In the genomic region with DNA sequence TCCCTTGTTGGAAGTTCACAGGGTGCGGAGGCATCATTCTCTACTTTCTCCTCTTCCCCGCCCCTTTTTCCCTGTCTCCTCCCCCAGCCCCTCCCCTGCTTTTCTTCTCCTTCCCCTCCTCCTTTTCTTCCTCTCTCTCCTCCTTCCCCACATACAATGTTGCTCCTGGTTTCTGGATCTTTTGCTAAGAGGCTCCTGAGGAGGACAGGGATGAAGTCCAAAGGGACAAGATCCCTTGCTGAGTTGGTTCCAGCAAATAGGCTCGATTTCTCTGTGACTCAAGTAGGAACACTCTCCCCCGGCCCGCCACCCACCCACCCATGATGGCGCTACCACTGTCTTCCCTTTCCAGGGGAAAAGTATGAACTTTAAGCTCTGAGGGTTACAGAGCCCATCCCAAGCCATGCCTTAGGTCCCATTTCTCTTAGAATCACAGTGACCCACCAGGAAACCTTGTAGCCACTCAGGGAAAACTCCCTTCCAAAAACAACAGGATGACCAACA, we compare ENCODE assay signal across 10 cellular contexts. TPM values are rescaled to one million over a fixed set of nuclear protein-coding genes. Genes with fewer than 3 reads are reported as not detected.
DNase-seq lines count a peak whose midpoint lies in the region; ATAC-seq and TF ChIP-seq lines count a peak whose summit lies in the region.
"Had no signal": no experiment of that assay in that cellular context is flagged by ENCODE, and none has a peak within 500 bp of the region (broad histone marks: within the 10 kb centered on the region; RNA-seq: fewer than 3 reads in every experiment).

No MANE protein-coding gene starts in this region.

- H3F3A ChIP-seq in DOHH2 (ENCODE audit: control insufficient read depth, insufficient read depth) (no peaks in the 10 kb centered on the region; the same call in 1 of the 2 replicates), MM.1S (ENCODE audit: insufficient read depth, low read length) (peaks cover 19% of the 10 kb centered on the region)

- no peak for ATAC-seq in GM21723 (IDR thresholded peaks at IDR 0.05; ENCODE audit: unreplicated experiment)

- peaks cover 6% of the 10 kb centered on the region; the same call in 1 of the 2 replicates for H3K27me3 ChIP-seq in DOHH2 (ENCODE audit: control insufficient read depth, low read length)
- no peaks in the 10 kb centered on the region; the same call in 1 of the 2 replicates for H3K27me3 ChIP-seq in MM.1S (replicated peaks; ENCODE audit: insufficient read depth, low read length)
- H3K27me3 ChIP-seq in neuronal stem cell (ENCODE audit: control insufficient read depth in 3 of 3, insufficient read depth in 3 of 3, low read depth in 1 of 3, low read length in 3 of 3) = peaks cover 0 to 39% (median 24%) of the 10 kb centered on the region in 3 experiments

- H3K9me3 Mint-ChIP-seq in endothelial cell (ENCODE audit: unreplicated experiment) = no peaks in the 10 kb centered on the region

- H3K4me2 ChIP-seq in DOHH2 (ENCODE audit: low read length) = peak overlapping the region; percentile 45
- peak overlapping the region; percentile 73 for H3K4me2 ChIP-seq in MM.1S (ENCODE audit: low read depth, low read length)
- H3K4me2 ChIP-seq in neuronal stem cell (ENCODE audit: insufficient read depth, low read length, poor library complexity, severe bottlenecking) = peak overlapping the region; percentile 94

- H2BK5ac ChIP-seq in neuronal stem cell (ENCODE audit: low read length) = peak overlapping the region; percentile 62

- H3K79me2 ChIP-seq in DOHH2 (ENCODE audit: control insufficient read depth, low read length) (peaks cover 27% of the 10 kb centered on the region), MM.1S (ENCODE audit: low read length) (peaks cover 24% of the 10 kb centered on the region)

- H3K27me3 Mint-ChIP-seq in endothelial cell (ENCODE audit: unreplicated experiment) = no peaks in the 10 kb centered on the region

- H2BK15ac ChIP-seq in neuronal stem cell (ENCODE audit: low read length) = no peak overlapping the region

- H3K4me1 ChIP-seq in DOHH2 (ENCODE audit: control insufficient read depth, low read length) (peaks cover 35% of the 10 kb centered on the region), MM.1S (ENCODE audit: low read length) (peaks cover 20% of the 10 kb centered on the region), neuronal stem cell (ENCODE audit: control insufficient read depth in 2 of 2, insufficient read depth in 1 of 2, low read depth in 1 of 2, low read length in 2 of 2) (peaks cover 11 to 23% of the 10 kb centered on the region in 2 donors)

- peaks cover 21% of the 10 kb centered on the region for H3K36me3 ChIP-seq in DOHH2 (ENCODE audit: control insufficient read depth, low read length)
- H3K36me3 ChIP-seq in MM.1S (replicated peaks; ENCODE audit: insufficient read depth, low read length) = no peaks in the 10 kb centered on the region
- no peaks in the 10 kb centered on the region for H3K36me3 ChIP-seq in neuronal stem cell (replicated peaks in 1 of 2; ENCODE audit: control insufficient read depth in 2 of 2, insufficient read depth in 2 of 2, low read length in 2 of 2)

- H2BK120ac ChIP-seq in neuronal stem cell (ENCODE audit: low read depth, low read length) = no peak overlapping the region

- H3K27ac ChIP-seq in DOHH2 (ENCODE audit: low read depth, low read length) = no peak overlapping the region
- no peak overlapping the region for H3K27ac ChIP-seq in MM.1S (ENCODE audit: low read length)
- peak overlapping the region; percentile 39 for H3K27ac ChIP-seq in neuronal stem cell (replicated peaks; ENCODE audit: low read length)

- H2AK5ac ChIP-seq in neuronal stem cell (ENCODE audit: low read depth, low read length) = no peak overlapping the region

- H3K14ac ChIP-seq in neuronal stem cell (ENCODE audit: low read length) = no peak overlapping the region

- H3K9me3 ChIP-seq in DOHH2 (ENCODE audit: control insufficient read depth, insufficient read depth, low read length) (no peaks in the 10 kb centered on the region), MM.1S (replicated peaks; ENCODE audit: insufficient read depth, low read length) (no peaks in the 10 kb centered on the region), neuronal stem cell (replicated peaks in 1 of 2; ENCODE audit: control insufficient read depth in 2 of 2, insufficient read depth in 1 of 2, low read depth in 1 of 2, low read length in 2 of 2) (no peaks in the 10 kb centered on the region)

- H3K79me1 ChIP-seq in neuronal stem cell (ENCODE audit: low read depth, low read length) = no peaks in the 10 kb centered on the region

- peak overlapping the region; percentile 80 for H3K4me3 Mint-ChIP-seq in endothelial cell (ENCODE audit: unreplicated experiment)

- H3K9me2 ChIP-seq in DOHH2 (replicated peaks; ENCODE audit: control insufficient read depth, low read length) (no peaks in the 10 kb centered on the region), MM.1S (replicated peaks; ENCODE audit: insufficient read depth, low read length) (no peaks in the 10 kb centered on the region)

- no peak overlapping the region for H4K8ac ChIP-seq in neuronal stem cell (ENCODE audit: low read depth, low read length)

- peak overlapping the region; percentile 67; the same call in 1 of the 2 replicates for H2AFZ ChIP-seq in MM.1S (ENCODE audit: low read length)
- peak overlapping the region; percentile 90 for H2AFZ ChIP-seq in neuronal stem cell (ENCODE audit: low read length)

- no peaks in the 10 kb centered on the region for H4K20me1 ChIP-seq in DOHH2 (ENCODE audit: control insufficient read depth, insufficient read depth, low read depth, low read length)
- no peaks in the 10 kb centered on the region for H4K20me1 ChIP-seq in MM.1S (ENCODE audit: insufficient read depth, low read length)

- DNase-seq in MM.1S (no peak), endothelial cell (ENCODE audit: low spot score) (no peak), neuronal stem cell (ENCODE audit: low spot score) (no peak), AG08395 (ENCODE audit: low spot score) (no peak), NCI-H2171 (lab: John Stamatoyannopoulos, UW) (no peak)
- DNase-seq in central memory CD4-positive, alpha-beta T cell = no peak

- no peak overlapping the region for H3K4ac ChIP-seq in neuronal stem cell (ENCODE audit: low read length)

- peak overlapping the region; percentile 41 for H3K4me3 ChIP-seq in DOHH2 (ENCODE audit: low read length)
- H3K4me3 ChIP-seq in MM.1S (ENCODE audit: low read length) = no peak overlapping the region
- H3K4me3 ChIP-seq in neuronal stem cell (ENCODE audit: low read length in 2 of 2) = no peak overlapping the region

- H3K23ac ChIP-seq in neuronal stem cell (ENCODE audit: low read depth, low read length, poor library complexity) = no peak overlapping the region

- no peak for TF ChIP-seq CTCF in DOHH2 (IDR thresholded peaks at IDR 0.05; ENCODE audit: low read depth, low read length, poor library complexity, severe bottlenecking)
- TF ChIP-seq CTCF in MM.1S (IDR thresholded peaks at IDR 0.05; ENCODE audit: low read length) = no peak
- TF ChIP-seq CTCF in endothelial cell (IDR thresholded peaks at IDR 0.05; ENCODE audit: unreplicated experiment) = no peak

- no peak overlapping the region for H3K27ac Mint-ChIP-seq in endothelial cell (ENCODE audit: unreplicated experiment)

- H2BK12ac ChIP-seq in neuronal stem cell (ENCODE audit: low read length) = no peak overlapping the region

- H3K9ac ChIP-seq in MM.1S (ENCODE audit: low read length) (no peak overlapping the region), neuronal stem cell (ENCODE audit: low read depth, low read length, poor library complexity) (no peak overlapping the region)

- H3K36me3 Mint-ChIP-seq in endothelial cell (ENCODE audit: low read depth, unreplicated experiment) = no peaks in the 10 kb centered on the region

- no peak overlapping the region for H3K18ac ChIP-seq in neuronal stem cell (ENCODE audit: low read length)

- H3K4me1 Mint-ChIP-seq in endothelial cell (ENCODE audit: unreplicated experiment) = peaks cover 18% of the 10 kb centered on the region

- no peak overlapping the region for H4K91ac ChIP-seq in neuronal stem cell (ENCODE audit: low read depth, low read length, poor library complexity)

- WGBS in neuronal stem cell (ENCODE audit: extremely low coverage in 2 of 2, insufficient read length in 2 of 2, insufficient replicate concordance in 1 of 2), 2 donors = no CpG with 5 or more reads among the region's 6 CpGs

RNA-seq across cellular contexts. Expression of gene TFEB, which starts 0.9 kb away (rescaled TPM):
- 10.4 TPM for total RNA-seq in endothelial cell (ENCODE audit: unreplicated experiment)
- polyA plus RNA-seq in neuronal stem cell (2013, experiment 1 of 2) = 1.1 TPM
- 1.1 TPM for polyA plus RNA-seq in neuronal stem cell (2013, experiment 2 of 2)

RNA-seq across cellular contexts. Expression of gene PGC, which starts 10.9 kb away (rescaled TPM):
- not detected for total RNA-seq in endothelial cell (ENCODE audit: unreplicated experiment)
- 0.03 TPM for polyA plus RNA-seq in neuronal stem cell (2013, experiment 1 of 2)
- 0.07 TPM for polyA plus RNA-seq in neuronal stem cell (2013, experiment 2 of 2)
- total RNA-seq: myocyte; T-helper 1 cell treated with Interleukin-12 subunit alpha and Interleukin-12 subunit beta and Interleukin-4 antibody, amounts not matched to agents 30 ng/mL and 1 ng/mL, for 36 hours had no signal

RNA-seq across cellular contexts. Expression of gene FRS3, which starts 43.4 kb away (rescaled TPM):
- 8.8 TPM for total RNA-seq in endothelial cell (ENCODE audit: unreplicated experiment)
- 8.3 TPM for polyA plus RNA-seq in neuronal stem cell (2013, experiment 1 of 2)
- 8.2 TPM for polyA plus RNA-seq in neuronal stem cell (2013, experiment 2 of 2)

RNA-seq across cellular contexts. Expression of gene PRICKLE4, which starts 44.3 kb away (rescaled TPM):
- total RNA-seq in endothelial cell (ENCODE audit: unreplicated experiment) = 20.7 TPM
- polyA plus RNA-seq in neuronal stem cell (2013, experiment 1 of 2) = 0.59 TPM
- 1.0 TPM for polyA plus RNA-seq in neuronal stem cell (2013, experiment 2 of 2)

RNA-seq across cellular contexts. Expression of gene TOMM6, which starts 51.2 kb away (rescaled TPM):
- total RNA-seq in endothelial cell (ENCODE audit: unreplicated experiment) = 167 TPM
- 238 TPM for polyA plus RNA-seq in neuronal stem cell (2013, experiment 1 of 2)
- 259 TPM for polyA plus RNA-seq in neuronal stem cell (2013, experiment 2 of 2)
